23 cellular contexts compared by ENCODE assay signal in the genomic region with DNA sequence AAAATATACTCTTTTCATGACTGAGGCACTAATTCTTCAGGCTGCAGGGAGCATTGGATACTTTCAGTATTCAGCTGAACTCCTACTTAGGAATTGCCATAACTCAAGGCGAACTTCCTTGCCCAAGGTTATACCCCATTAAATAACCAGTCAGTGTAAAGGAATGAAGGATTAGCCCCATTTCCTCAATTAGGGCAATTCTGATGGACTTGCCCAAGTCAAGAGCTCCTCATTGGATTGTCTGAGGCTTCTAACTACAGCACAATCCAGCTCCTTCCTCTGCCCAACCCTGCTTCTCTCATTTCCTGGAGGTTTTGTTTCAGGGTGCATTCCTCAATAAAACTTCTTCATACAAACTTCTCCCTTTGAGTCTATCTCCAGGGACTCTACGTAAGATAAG.
DNase-seq lines count a peak whose midpoint lies in the region; ATAC-seq, FAIRE-seq and TF ChIP-seq lines count a peak whose summit lies in the region.
"Had no signal": no experiment of that assay in that cellular context is flagged by ENCODE, and none has a peak within 500 bp of the region (broad histone marks: within the 10 kb centered on the region; RNA-seq: fewer than 3 reads in every experiment).

No MANE protein-coding gene starts in this region.

- H3K4me2 ChIP-seq in PC-3 (ENCODE audit: low read length), result no peak overlapping the region
- H3K4me2 ChIP-seq: A549 had no signal

- no peaks in the 10 kb centered on the region for H3K9me3 ChIP-seq in PC-3 (ENCODE audit: low read length)
- no peaks in the 10 kb centered on the region for H3K9me3 ChIP-seq in Peyer's patch
- H3K9me3 ChIP-seq: A549 had no signal

- no peak overlapping the region for H3K27ac ChIP-seq in PC-3 (ENCODE audit: low read length)
- H3K27ac ChIP-seq in Peyer's patch, result no peak overlapping the region
- H3K27ac ChIP-seq: A549, GM23248 had no signal

- H3K79me2 ChIP-seq in PC-3 (ENCODE audit: low read length), result peaks cover 8% of the 10 kb centered on the region

- H3K27me3 ChIP-seq in PC-3 (ENCODE audit: low read length) (no peaks in the 10 kb centered on the region), Peyer's patch (no peaks in the 10 kb centered on the region)

- H4K20me1 ChIP-seq in PC-3 (ENCODE audit: low read length), result no peaks in the 10 kb centered on the region

- H3K36me3 ChIP-seq in PC-3 (ENCODE audit: low read depth, low read length) (no peaks in the 10 kb centered on the region), Peyer's patch (no peaks in the 10 kb centered on the region)

- no peak for ATAC-seq in PC-3
- no peak for ATAC-seq in GM18511 (IDR thresholded peaks at IDR 0.05; ENCODE audit: unreplicated experiment)
- ATAC-seq: A549 had no signal

- intact Hi-C loops in PC-3 (cut with micrococcal nuclease), result no loop called here

- H3K4me1 ChIP-seq in PC-3 (ENCODE audit: insufficient read depth, low read length), result peaks cover 46% of the 10 kb centered on the region
- no peaks in the 10 kb centered on the region for H3K4me1 ChIP-seq in Peyer's patch
- H3K4me1 ChIP-seq: A549 had no signal

- peak; percentile 46 for DNase-seq in AG09309 (ENCODE audit: low read depth)
- no peak for DNase-seq in H54 (ENCODE audit: insufficient read length, low spot score)
- peak; percentile 31 for DNase-seq in PC-3
- DNase-seq in kidney tubule cell (ENCODE audit: low spot score), result peak; percentile 68
- no peak for DNase-seq in Peyer's patch
- DNase-seq in frontal cortex (ENCODE audit: low spot score in 2 of 2), result no peak
- DNase-seq: 8988T; ACHN; C1 segment of cervical spinal cord; Calu3; CD4-positive, alpha-beta memory T cell; COR-L47; DMS53; DMS79 treated with DMSO at 0.1 percent for 48 hours; GF-D8; GM23248; H9; HFFc6 had no signal

- CTCF ChIA-PET in PC-3 (lab: Charles Lee), result no interaction called here

- TF ChIP-seq POLR2A in H54 (IDR thresholded peaks at IDR 0.05; ENCODE audit: low read depth, low read length) (no peak), Peyer's patch (IDR thresholded peaks at IDR 0.05) (no peak)

- POLR2A ChIA-PET in PC-3 (lab: Charles Lee; ENCODE audit: unreplicated experiment), result no interaction called here

- no peak overlapping the region for H3K9ac ChIP-seq in PC-3 (ENCODE audit: low read length)
- H3K9ac ChIP-seq: GM23248 had no signal

- H3F3A ChIP-seq in PC-3 (ENCODE audit: low read length, unreplicated experiment), result peaks cover 4% of the 10 kb centered on the region

- H3K9me2 ChIP-seq in PC-3 (replicated peaks; ENCODE audit: low read length), result no peaks in the 10 kb centered on the region

- TF ChIP-seq CTCF in AG09309 (IDR thresholded peaks at IDR 0.05; ENCODE audit: control insufficient read depth, insufficient read depth, low read depth, low read length, missing control alignments) (no peak), PC-3 (conservative IDR thresholded peaks at IDR 0.05; ENCODE audit: low read depth, low read length) (no peak), Peyer's patch (IDR thresholded peaks at IDR 0.05) (no peak)

- no peak overlapping the region for H3K4me3 ChIP-seq in AG09309 (ENCODE audit: control insufficient read depth, low read depth, low read length)
- H3K4me3 ChIP-seq in PC-3 (ENCODE audit: low read length), result no peak overlapping the region
- no peak overlapping the region for H3K4me3 ChIP-seq in Peyer's patch
- H3K4me3 ChIP-seq: A549, GM23248 had no signal

- BruUV-seq in PC-3 (replicated peaks; lab: Mats Ljungman, UMichigan), result no TSS peak

- FAIRE-seq in H54 (lab: Jason Lieb, UNC) (peak; percentile 83), frontal cortex (lab: Jason Lieb, UNC) (no peak)
- FAIRE-seq: A549, GM12892, GM19239, H1 had no signal

- no peak overlapping the region for H2AFZ ChIP-seq in PC-3 (ENCODE audit: low read length)
- H2AFZ ChIP-seq: GM23248 had no signal

Comparison
In these comparisons a context has a peak if more than half of its experiments do, and no peak if none do; other contexts are left out.
1. DNase-seq: peak in AG09309 (single experiment), PC-3 (single experiment) and kidney tubule cell (single experiment); none in H54 (single experiment), Peyer's patch (0 of 3) and frontal cortex (0 of 2).